In genomic region chr18:56407631-56408030, GRCh38 we compare ENCODE assay signal across 24 cellular contexts.
A peak's percentile ranks its signal among the peaks of the same experiment; 100 is the strongest.
DNase-seq lines count a peak whose midpoint lies in the region; ATAC-seq, FAIRE-seq and TF ChIP-seq lines count a peak whose summit lies in the region.
"Had no signal": no experiment of that assay in that cellular context is flagged by ENCODE, and none has a peak within 500 bp of the region (broad histone marks: within the 10 kb centered on the region; RNA-seq: fewer than 3 reads in every experiment).

No MANE protein-coding gene starts in this region.

- H3K9me3 Mint-ChIP-seq in astrocyte (ENCODE audit: unreplicated experiment) = no peaks in the 10 kb centered on the region
- H3K9me3 Mint-ChIP-seq: T-cell had no signal

- peak; percentile 98 for FAIRE-seq in D721Med (lab: Jason Lieb, UNC)
- FAIRE-seq in astrocyte (lab: Jason Lieb, UNC) = no peak
- FAIRE-seq: A204.1, HTR-8/SVneo, RCC 7860 had no signal

- intact Hi-C loops in posterior vena cava (cut with DNase I) = no loop called here

- ATAC-seq in omental fat pad (ENCODE audit: low FRiP score) = no peak
- ATAC-seq: T-cell had no signal

- H3K27ac ChIP-seq in HUES64 (ENCODE audit: low read depth, low read length) (peak overlapping the region; percentile 72; the same call in 1 of the 2 replicates), astrocyte (ENCODE audit: low read depth, low read length) (no peak overlapping the region)
- H3K27ac ChIP-seq: C4-2B, SJCRH30 had no signal

- H3K9me3 ChIP-seq in HUES64 (ENCODE audit: insufficient read depth, low read depth, low read length) = peaks cover 18% of the 10 kb centered on the region; the same call in 1 of the 2 replicates
- no peaks in the 10 kb centered on the region for H3K9me3 ChIP-seq in astrocyte (ENCODE audit: insufficient read depth, low read depth, low read length)
- H3K9me3 ChIP-seq: SJCRH30 had no signal

- no peaks in the 10 kb centered on the region for H4K20me1 ChIP-seq in astrocyte (ENCODE audit: insufficient read depth, low read length)

- no peak overlapping the region for H3K4me2 ChIP-seq in astrocyte (ENCODE audit: low read length)

- no peak for DNase-seq in D721Med (ENCODE audit: insufficient read length, low spot score)
- DNase-seq in astrocyte (ENCODE audit: low read depth) = peak; percentile 8
- peak; percentile 13 for DNase-seq in iris pigment epithelial cell (ENCODE audit: low read depth)
- DNase-seq in posterior vena cava (ENCODE audit: low spot score) = no peak
- no peak for DNase-seq in NCI-H526 (lab: John Stamatoyannopoulos, UW)
- DNase-seq in omental fat pad (ENCODE audit: low spot score) = no peak
- DNase-seq: Calu3; CD8-positive, alpha-beta memory T cell; DMS53; EL; HCEC 1CT; Karpas-422; NCI-H1694 treated with DMSO at 0.1 percent for 48 hours; NCI-H2081 treated with DMSO at 0.1 percent for 48 hours; NCI-H446 treated with DMSO at 0.1 percent for 48 hours; NCI-H748 treated with DMSO at 0.1 percent for 48 hours; OCI-M1; SJCRH30; T-cell had no signal

- H3K4me1 ChIP-seq in HUES64 (ENCODE audit: insufficient read depth, low read length) (peaks cover 12% of the 10 kb centered on the region; the same call in 1 of the 2 replicates), astrocyte (ENCODE audit: insufficient read depth, low read length) (peaks cover 8% of the 10 kb centered on the region)
- H3K4me1 ChIP-seq: SJCRH30 had no signal

- TF ChIP-seq CTCF in D721Med (IDR thresholded peaks at IDR 0.05; ENCODE audit: insufficient read depth, missing control alignments) = no peak
- no peak for TF ChIP-seq CTCF in astrocyte (IDR thresholded peaks at IDR 0.05; ENCODE audit: insufficient read depth, low read depth, low read length)
- TF ChIP-seq CTCF in omental fat pad (IDR thresholded peaks at IDR 0.05) = no peak

- H3K36me3 Mint-ChIP-seq in astrocyte (ENCODE audit: low read depth, unreplicated experiment) = peaks cover 2% of the 10 kb centered on the region
- H3K36me3 Mint-ChIP-seq: CD8-positive, alpha-beta memory T cell; T-cell had no signal

- WGBS in HUES64 = 73% methylated on average over 2 of the region's 2 CpGs

- no peak overlapping the region for H3K27ac Mint-ChIP-seq in astrocyte (ENCODE audit: unreplicated experiment)
- H3K27ac Mint-ChIP-seq: CD8-positive, alpha-beta memory T cell; T-cell had no signal

- no peak overlapping the region for H2AFZ ChIP-seq in astrocyte (ENCODE audit: low read depth, low read length)

- H3K27me3 Mint-ChIP-seq in astrocyte (ENCODE audit: low read depth, unreplicated experiment) = no peaks in the 10 kb centered on the region
- H3K27me3 Mint-ChIP-seq: T-cell had no signal

- H3K4me3 ChIP-seq in HUES64 (ENCODE audit: low read length) (no peak overlapping the region), astrocyte (ENCODE audit: insufficient read depth, low read depth, low read length) (no peak overlapping the region)
- H3K4me3 ChIP-seq: SJCRH30 had no signal

- H3K4me3 Mint-ChIP-seq in astrocyte (ENCODE audit: unreplicated experiment) = no peak overlapping the region
- H3K4me3 Mint-ChIP-seq: CD8-positive, alpha-beta memory T cell; T-cell had no signal

- H3K9ac ChIP-seq in HUES64 (ENCODE audit: low read depth, low read length) (no peak overlapping the region), astrocyte (ENCODE audit: low read length) (no peak overlapping the region)

- H3K36me3 ChIP-seq in HUES64 (ENCODE audit: insufficient read depth, low read length) = no peaks in the 10 kb centered on the region
- no peaks in the 10 kb centered on the region for H3K36me3 ChIP-seq in astrocyte (ENCODE audit: insufficient read depth, low read length)
- H3K36me3 ChIP-seq: SJCRH30 had no signal

- H3K27me3 ChIP-seq in HUES64 (ENCODE audit: insufficient read depth, low read length) (no peaks in the 10 kb centered on the region), astrocyte (ENCODE audit: insufficient read depth, low read length) (no peaks in the 10 kb centered on the region)
- H3K27me3 ChIP-seq: SJCRH30 had no signal

- peaks cover 5% of the 10 kb centered on the region for H3K4me1 Mint-ChIP-seq in astrocyte (ENCODE audit: low read depth, unreplicated experiment)
- H3K4me1 Mint-ChIP-seq: CD8-positive, alpha-beta memory T cell; T-cell had no signal

- H3K79me2 ChIP-seq in astrocyte (ENCODE audit: insufficient read depth, low read length) = no peaks in the 10 kb centered on the region

Comparison
In these comparisons a context has a peak if more than half of its experiments do, and no peak if none do; other contexts are left out.
1. DNase-seq: peak in astrocyte (single experiment) and iris pigment epithelial cell (single experiment); none in D721Med (single experiment), posterior vena cava (single experiment), NCI-H526 (0 of 2) and omental fat pad (single experiment).